8 cellular contexts compared by ENCODE assay signal in genomic region chr13:92564942-92565341, GRCh38.
"Had no signal": no experiment of that assay in that cellular context is flagged by ENCODE, and none has a peak within 500 bp of the region (broad histone marks: within the 10 kb centered on the region; RNA-seq: fewer than 3 reads in every experiment).

No MANE protein-coding gene starts in this region.

- H3K4me1 ChIP-seq: HAP-1 had no signal

- H3K36me3 ChIP-seq: HAP-1 had no signal

- H3K9me3 ChIP-seq: HAP-1 had no signal

- H3K4me3 ChIP-seq: GM23248, HAP-1 had no signal

- H2AFZ ChIP-seq: GM23248 had no signal

- H3K27ac ChIP-seq: GM23248 had no signal

- ATAC-seq: HCT116 had no signal

- DNase-seq: GM23248, GOT3, H7, HFFc6, KBM-7 had no signal

- FAIRE-seq: HTR-8/SVneo had no signal

- H3K9ac ChIP-seq: GM23248 had no signal
